Comparison of ENCODE assay signal across 2 cellular contexts in genomic region chr9:133356391-133357091, GRCh38.
A peak's percentile ranks its signal among the peaks of the same experiment; 100 is the strongest.
TF ChIP-seq lines count a peak whose summit lies in the region.

TSS of gene SURF1 (minus strand) at chr9:133356487. CDS start at chr9:133356453, 34 bp downstream.
TSS of gene SURF2 (plus strand) at chr9:133356550. CDS start at chr9:133356593, 43 bp downstream.

TF ChIP-seq in HEK293, 187 proteins besides CTCF, POLR2A, EP300 and RAD21 (continued from another document and continues in another):
- TF ChIP-seq KLF10 (tag by site-specific recombination; IDR thresholded peaks at IDR 0.05), result peak; percentile 72
- TF ChIP-seq ZNF660 (tag by site-specific recombination; IDR thresholded peaks at IDR 0.05), result peak; percentile 14; the same call in 1 of the 2 replicates
- no peak for TF ChIP-seq ZNF169 (tag by site-specific recombination; IDR thresholded peaks at IDR 0.05)
- no peak for TF ChIP-seq SCRT1 (tag by site-specific recombination; IDR thresholded peaks at IDR 0.05; ENCODE audit: borderline replicate concordance)
- TF ChIP-seq ZNF530 (tag by site-specific recombination; IDR thresholded peaks at IDR 0.05; ENCODE audit: low read depth), result no peak
- no peak for TF ChIP-seq ZNF677 (tag by site-specific recombination; IDR thresholded peaks at IDR 0.05)
- TF ChIP-seq ZNF596 (tag by site-specific recombination; IDR thresholded peaks at IDR 0.05), result no peak
- TF ChIP-seq ZNF76 (tag by site-specific recombination; IDR thresholded peaks at IDR 0.05; ENCODE audit: borderline replicate concordance, low read depth), result no peak; the same call in 1 of the 2 replicates
- no peak for TF ChIP-seq ZNF621 (tag by site-specific recombination; IDR thresholded peaks at IDR 0.05)
- no peak for TF ChIP-seq ZNF362 (tag by site-specific recombination; IDR thresholded peaks at IDR 0.05)
- TF ChIP-seq SETDB1 (IDR thresholded peaks at IDR 0.05; ENCODE audit: insufficient read length, low read length), result no peak
- TF ChIP-seq ZNF23 (tag by site-specific recombination; IDR thresholded peaks at IDR 0.05; ENCODE audit: borderline replicate concordance), result no peak
- no peak for TF ChIP-seq REST (tag by site-specific recombination; IDR thresholded peaks at IDR 0.05)
- no peak for TF ChIP-seq RBAK (tag by site-specific recombination; IDR thresholded peaks at IDR 0.05)
- TF ChIP-seq ZNF146 (tag by site-specific recombination; IDR thresholded peaks at IDR 0.05), result 0 out of 2 replicates have a peak, but pooled peaks have one; percentile 5
- TF ChIP-seq ZBTB21 (tag by site-specific recombination; IDR thresholded peaks at IDR 0.05), result no peak
- no peak for TF ChIP-seq INSM2 (tag by site-specific recombination; IDR thresholded peaks at IDR 0.05)
- no peak for TF ChIP-seq ZNF837 (tag by site-specific recombination; IDR thresholded peaks at IDR 0.05)
- TF ChIP-seq ZNF155 (tag by site-specific recombination; IDR thresholded peaks at IDR 0.05), result no peak
- no peak for TF ChIP-seq ZNF558 (tag by site-specific recombination; IDR thresholded peaks at IDR 0.05)
- TF ChIP-seq EGR2 (tag by site-specific recombination; IDR thresholded peaks at IDR 0.05; ENCODE audit: low read depth), result peak; percentile 72
- no peak for TF ChIP-seq ZNF548 (tag by site-specific recombination; IDR thresholded peaks at IDR 0.05)
- no peak for TF ChIP-seq ZNF645 (tag by site-specific recombination; IDR thresholded peaks at IDR 0.05)
- no peak for TF ChIP-seq TRIM28 (IDR thresholded peaks at IDR 0.05; ENCODE audit: borderline replicate concordance, low read length)
- no peak for TF ChIP-seq BCL6B (tag by site-specific recombination; IDR thresholded peaks at IDR 0.05)

TF ChIP-seq in K562, 482 proteins besides CTCF, POLR2A, EP300 and RAD21 (continued from another document and continues in another):
- TF ChIP-seq MGA (IDR thresholded peaks at IDR 0.05), result 0 out of 2 replicates have a peak, but pooled peaks have one; percentile 17
- no peak for TF ChIP-seq CEBPB (tag; IDR thresholded peaks at IDR 0.05)
- TF ChIP-seq PYGO2 (tag; IDR thresholded peaks at IDR 0.05), result no peak
- TF ChIP-seq ZEB2 (IDR thresholded peaks at IDR 0.05), result peak; percentile 82
- no peak for TF ChIP-seq ZNF830 (CRISPR knock-in tag; IDR thresholded peaks at IDR 0.05)
- TF ChIP-seq TCF7L2 (IDR thresholded peaks at IDR 0.05; ENCODE audit: low read depth, low read length), result no peak
- TF ChIP-seq ILF3 (IDR thresholded peaks at IDR 0.05; ENCODE audit: borderline replicate concordance), result no peak
- TF ChIP-seq HCFC1 (IDR thresholded peaks at IDR 0.05; ENCODE audit: low read depth, low read length), result peak; percentile 72
- no peak for TF ChIP-seq SRSF3 (IDR thresholded peaks at IDR 0.05; ENCODE audit: insufficient read depth, low read length)
- TF ChIP-seq CBFB (CRISPR knock-in tag; IDR thresholded peaks at IDR 0.05), result no peak
- TF ChIP-seq ZNF445 (CRISPR knock-in tag; IDR thresholded peaks at IDR 0.05; ENCODE audit: low read depth), result no peak
- no peak for TF ChIP-seq ESRRB (CRISPR knock-in tag; IDR thresholded peaks at IDR 0.05; ENCODE audit: borderline replicate concordance)
- TF ChIP-seq FOXA3 (CRISPR knock-in tag; conservative IDR thresholded peaks at IDR 0.05 in 1 of 2, IDR thresholded peaks at IDR 0.05 in 1 of 2), result 0 out of 4 replicates have a peak, but pooled peaks of 1 of the 2 experiments have one; percentile 31
- peak; percentile 85 for TF ChIP-seq TAF1 (IDR thresholded peaks at IDR 0.05; ENCODE audit: control insufficient read depth, extremely low read depth, insufficient read depth, low read length, severe bottlenecking)
- no peak for TF ChIP-seq EZH2 (IDR thresholded peaks at IDR 0.05; ENCODE audit: borderline replicate concordance, low read depth, low read length)
- TF ChIP-seq BMI1 (IDR thresholded peaks at IDR 0.05; ENCODE audit: low read length), result no peak
- TF ChIP-seq MITF (IDR thresholded peaks at IDR 0.05), result peak; percentile 67; the same call in 1 of the 2 replicates
- TF ChIP-seq SMARCA4 (IDR thresholded peaks at IDR 0.05), result no peak
- TF ChIP-seq ZNF639 (CRISPR knock-in tag; conservative IDR thresholded peaks at IDR 0.05 in 1 of 2, IDR thresholded peaks at IDR 0.05 in 1 of 2), result 0 out of 4 replicates have a peak, but pooled peaks of 1 of the 2 experiments have one; percentile 15
- TF ChIP-seq CXXC5 (CRISPR knock-in tag; IDR thresholded peaks at IDR 0.05), result peak; percentile 71
- TF ChIP-seq ZNF165 (CRISPR knock-in tag; IDR thresholded peaks at IDR 0.05; ENCODE audit: borderline replicate concordance), result no peak
- peak; percentile 75 for TF ChIP-seq RFX1 (IDR thresholded peaks at IDR 0.05)
- TF ChIP-seq TFAP4 (CRISPR knock-in tag; IDR thresholded peaks at IDR 0.05; ENCODE audit: borderline replicate concordance), result peak; percentile 40
- TF ChIP-seq TCFL5 (CRISPR knock-in tag; conservative IDR thresholded peaks at IDR 0.05), result no peak
- TF ChIP-seq CBFA2T2 (conservative IDR thresholded peaks at IDR 0.05), result no peak
- no peak for TF ChIP-seq CBX1 (IDR thresholded peaks at IDR 0.05; ENCODE audit: low read depth)
- peak; percentile 23 for TF ChIP-seq SAP30 (IDR thresholded peaks at IDR 0.05; ENCODE audit: borderline replicate concordance, insufficient read depth, low read depth, low read length, poor library complexity, severe bottlenecking)
- TF ChIP-seq STAT6 (CRISPR knock-in tag; IDR thresholded peaks at IDR 0.05), result no peak
- TF ChIP-seq LCOR (CRISPR knock-in tag; IDR thresholded peaks at IDR 0.05), result peak; percentile 74
- no peak for TF ChIP-seq ZNF76 (CRISPR knock-in tag; IDR thresholded peaks at IDR 0.05; ENCODE audit: borderline replicate concordance)
- no peak for TF ChIP-seq ZSCAN32 (CRISPR knock-in tag; IDR thresholded peaks at IDR 0.05)
- peak; percentile 88 for TF ChIP-seq SIN3B (IDR thresholded peaks at IDR 0.05; ENCODE audit: low read depth)
- no peak; the same call in 1 of the 2 replicates for TF ChIP-seq PKNOX1 (IDR thresholded peaks at IDR 0.05)
